ENCODE assay signal across 17 cellular contexts in the genomic region with DNA sequence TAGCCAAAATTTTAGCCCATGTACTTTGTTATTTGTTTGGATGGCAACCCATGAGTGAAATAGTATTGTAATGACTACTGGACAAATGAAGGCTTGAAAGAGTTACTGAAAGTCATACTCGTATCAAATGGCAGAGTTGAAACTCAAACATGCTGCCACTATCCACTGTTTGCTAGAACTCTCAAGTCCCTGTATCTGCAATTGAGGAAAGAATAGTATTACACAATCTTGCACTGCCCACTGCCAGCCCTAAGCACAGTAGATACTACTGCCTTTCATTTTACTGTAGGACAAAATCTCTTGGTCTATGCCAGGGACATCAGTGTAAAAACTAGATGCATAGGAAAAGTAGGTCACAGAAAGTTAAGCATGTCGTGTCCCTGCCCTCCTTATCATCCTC.
DNase-seq lines count a peak whose midpoint lies in the region; ATAC-seq, FAIRE-seq and TF ChIP-seq lines count a peak whose summit lies in the region.
"Had no signal": no experiment of that assay in that cellular context is flagged by ENCODE, and none has a peak within 500 bp of the region (broad histone marks: within the 10 kb centered on the region; RNA-seq: fewer than 3 reads in every experiment).

No MANE protein-coding gene starts in this region.

- CTCF ChIA-PET in H1 (lab: Charles Lee; ENCODE audit: partially characterized antibody), result no interaction called here

- no peak for TF ChIP-seq RAD21 in H1 (IDR thresholded peaks at IDR 0.05 in 1 of 2, conservative IDR thresholded peaks at IDR 0.05 in 1 of 2; ENCODE audit: low read depth in 2 of 2, low read length in 2 of 2)

- no peak overlapping the region for H2AK5ac ChIP-seq in H1 (ENCODE audit: low read depth, low read length)

- H3K23me2 ChIP-seq in H1 (ENCODE audit: low read depth, low read length), result no peaks in the 10 kb centered on the region

- H3K56ac ChIP-seq in H1 (replicated peaks; ENCODE audit: insufficient read length, low read depth, low read length), result no peak overlapping the region

- H2BK20ac ChIP-seq in H1 (ENCODE audit: low read length), result no peak overlapping the region

- no peak overlapping the region for H3K18ac ChIP-seq in H1 (ENCODE audit: extremely low read depth, low read length)

- no peak overlapping the region for H3K23ac ChIP-seq in H1 (ENCODE audit: insufficient read length)

- H3K4me1 ChIP-seq in KMS-11 (ENCODE audit: low read depth, poor library complexity, severe bottlenecking), result peaks cover 36% of the 10 kb centered on the region
- no peaks in the 10 kb centered on the region for H3K4me1 ChIP-seq in H1 (replicated peaks in 1 of 4; ENCODE audit: control insufficient read depth in 3 of 4, insufficient read depth in 4 of 4, low read length in 3 of 4)
- H3K4me1 ChIP-seq: BLaER1, HAP-1 had no signal

- no peaks in the 10 kb centered on the region for H3K79me2 ChIP-seq in KMS-11 (ENCODE audit: insufficient read depth, low read depth)
- H3K79me2 ChIP-seq in H1 (ENCODE audit: control insufficient read depth in 1 of 2, insufficient read depth in 2 of 2, low read length in 2 of 2), result no peaks in the 10 kb centered on the region

- H3K14ac ChIP-seq in H1 (ENCODE audit: insufficient read length), result no peak overlapping the region

- H2BK5ac ChIP-seq in H1 (ENCODE audit: low read depth, low read length), result no peak overlapping the region

- TF ChIP-seq EP300 in H1 (IDR thresholded peaks at IDR 0.05; ENCODE audit: borderline replicate concordance in 1 of 2, low read depth in 2 of 2, low read length in 2 of 2), result no peak

- no peaks in the 10 kb centered on the region for H3K27me3 ChIP-seq in KMS-11 (ENCODE audit: insufficient read depth, low read depth)
- H3K27me3 ChIP-seq in H1 (replicated peaks in 1 of 4; ENCODE audit: control insufficient read depth in 3 of 4, extremely low read depth in 1 of 4, insufficient read depth in 3 of 4, low read length in 3 of 4), result no peaks in the 10 kb centered on the region
- H3K27me3 ChIP-seq: BLaER1 had no signal

- H2AFZ ChIP-seq in KMS-11 (ENCODE audit: low read depth) (no peak overlapping the region), H1 (ENCODE audit: low read length) (0 out of 2 replicates have a peak overlapping the region, but pooled peaks have one; percentile 87)

- H3K36me3 ChIP-seq in KMS-11 (ENCODE audit: insufficient read depth) (no peaks in the 10 kb centered on the region), H1 (ENCODE audit: control insufficient read depth in 2 of 4, insufficient read depth in 4 of 4, low read length in 3 of 4) (no peaks in the 10 kb centered on the region)
- H3K36me3 ChIP-seq: BLaER1, HAP-1 had no signal

- no peak overlapping the region for H4K5ac ChIP-seq in H1 (ENCODE audit: insufficient read length, low read depth, low read length)

- H3K9ac ChIP-seq in KMS-11 (no peak overlapping the region), H1 (replicated peaks in 1 of 4; ENCODE audit: extremely low read depth in 1 of 4, low read depth in 3 of 4, low read length in 3 of 4) (no peak overlapping the region)
- H3K9ac ChIP-seq: BLaER1 had no signal

- no peak overlapping the region for H2BK12ac ChIP-seq in H1 (ENCODE audit: low read depth, low read length)

- ATAC-seq in GM18858 (IDR thresholded peaks at IDR 0.05; ENCODE audit: unreplicated experiment), result no peak
- ATAC-seq: K562 had no signal

- H4K91ac ChIP-seq in H1 (replicated peaks; ENCODE audit: insufficient read length, low read length), result no peak overlapping the region

- no peak for TF ChIP-seq POLR2A in H1 (IDR thresholded peaks at IDR 0.05; ENCODE audit: control extremely low read depth in 1 of 2, low read depth in 2 of 2, low read length in 2 of 2)

- H3K27ac ChIP-seq in KMS-11, result no peak overlapping the region
- H3K27ac ChIP-seq in H1 (ENCODE audit: low read depth, low read length), result no peak overlapping the region
- H3K27ac ChIP-seq: BLaER1 had no signal

- POLR2A ChIA-PET in H1 (lab: Charles Lee; ENCODE audit: partially characterized antibody), result no interaction called here

- no peak overlapping the region for H3K4ac ChIP-seq in H1 (replicated peaks; ENCODE audit: insufficient read length, low read depth, low read length)

- no peaks in the 10 kb centered on the region for H3K9me3 ChIP-seq in H1 (ENCODE audit: insufficient read depth in 2 of 2, low read depth in 1 of 2, low read length in 1 of 2)
- H3K9me3 ChIP-seq: BLaER1, HAP-1 had no signal

- DNase-seq in NCI-H2107 treated with DMSO at 0.1 percent for 48 hours (lab: John Stamatoyannopoulos, UW; ENCODE audit: unreplicated experiment) (peak; percentile 41), NCI-H2107 (lab: John Stamatoyannopoulos, UW) (no peak), H1 (ENCODE audit: low read depth in 1 of 2, low spot score in 2 of 2) (no peak), myocyte (ENCODE audit: low read depth) (peak; percentile 20), hypothalamus (lab: John Stamatoyannopoulos, UW) (no peak), kidney glomerular epithelial cell (lab: John Stamatoyannopoulos, UW) (no peak)
- DNase-seq: 8988T; CD4-positive, alpha-beta memory T cell; DMS153; DND-41; EL had no signal

- H3K4me3 ChIP-seq in KMS-11 (IDR thresholded peaks at IDR 0.05; ENCODE audit: insufficient read depth, low read depth, low read length), result no peak overlapping the region
- no peak overlapping the region for H3K4me3 ChIP-seq in H1 (ENCODE audit: extremely low read depth in 1 of 4, insufficient read depth in 2 of 4, low read depth in 3 of 4, low read length in 4 of 4)
- H3K4me3 ChIP-seq: BLaER1, HAP-1, K562 had no signal

- no peak overlapping the region for H2BK15ac ChIP-seq in H1 (ENCODE audit: low read length)

- no peak for FAIRE-seq in H1 (lab: Jason Lieb, UNC)
- FAIRE-seq: GM12891, K562 had no signal

- no peak overlapping the region for H2BK120ac ChIP-seq in H1 (replicated peaks; ENCODE audit: low read depth, low read length)

- H3K4me2 ChIP-seq in KMS-11, result peak overlapping the region; percentile 4; the same call in 1 of the 2 replicates
- no peak overlapping the region for H3K4me2 ChIP-seq in H1 (ENCODE audit: insufficient read depth in 1 of 2, low read depth in 2 of 2, low read length in 2 of 2)
- H3K4me2 ChIP-seq: BLaER1 had no signal

- H3K79me1 ChIP-seq in H1 (ENCODE audit: low read depth, low read length), result no peaks in the 10 kb centered on the region

- H4K8ac ChIP-seq in H1 (ENCODE audit: extremely low read depth, insufficient read depth, low read length), result no peak overlapping the region

- WGBS in H1 (ENCODE audit: extremely low coverage in 1 of 2, insufficient coverage in 1 of 2, insufficient read length in 1 of 2, insufficient replicate concordance in 2 of 2, low coverage in 1 of 2, low lambda C conversion rate in 2 of 2, missing lambda C conversion rate in 1 of 2), 2 experiments, result 92% methylated on average over 2 of the region's 2 CpGs; no CpG with 5 or more reads in 1 of the 2 experiments

- no peak for TF ChIP-seq CTCF in KMS-11 (conservative IDR thresholded peaks at IDR 0.05; ENCODE audit: low read depth, low read length)
- no peak for TF ChIP-seq CTCF in H1 (IDR thresholded peaks at IDR 0.05; ENCODE audit: control extremely low read depth in 1 of 3, insufficient read depth in 1 of 3, low read depth in 1 of 3, low read length in 3 of 3)

- no peaks in the 10 kb centered on the region for H4K20me1 ChIP-seq in KMS-11 (ENCODE audit: insufficient read depth)
- no peaks in the 10 kb centered on the region for H4K20me1 ChIP-seq in H1 (replicated peaks in 1 of 2; ENCODE audit: control insufficient read depth in 1 of 2, insufficient read depth in 2 of 2, low read length in 2 of 2)
- H4K20me1 ChIP-seq: BLaER1 had no signal

TF ChIP-seq in H1, 55 proteins besides CTCF, POLR2A, EP300 and RAD21:
- no peak for TF ChIP-seq TEAD4 (IDR thresholded peaks at IDR 0.05; ENCODE audit: low read depth, low read length)
- no peak for TF ChIP-seq SIX5 (IDR thresholded peaks at IDR 0.05; ENCODE audit: low read depth, low read length)
- no peak for TF ChIP-seq ZNF274 (IDR thresholded peaks at IDR 0.05; ENCODE audit: borderline replicate concordance, extremely low read depth, low read length)
- TF ChIP-seq, protein P1, sequence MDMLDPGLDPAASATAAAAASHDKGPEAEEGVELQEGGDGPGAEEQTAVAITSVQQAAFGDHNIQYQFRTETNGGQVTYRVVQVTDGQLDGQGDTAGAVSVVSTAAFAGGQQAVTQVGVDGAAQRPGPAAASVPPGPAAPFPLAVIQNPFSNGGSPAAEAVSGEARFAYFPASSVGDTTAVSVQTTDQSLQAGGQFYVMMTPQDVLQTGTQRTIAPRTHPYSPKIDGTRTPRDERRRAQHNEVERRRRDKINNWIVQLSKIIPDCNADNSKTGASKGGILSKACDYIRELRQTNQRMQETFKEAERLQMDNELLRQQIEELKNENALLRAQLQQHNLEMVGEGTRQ (IDR thresholded peaks at IDR 0.05; ENCODE audit: low read length), result no peak
- no peak for TF ChIP-seq CREB1 (IDR thresholded peaks at IDR 0.05)
- TF ChIP-seq POU5F1 (IDR thresholded peaks at IDR 0.05; ENCODE audit: low read depth, low read length), result no peak
- no peak for TF ChIP-seq PHF8 (conservative IDR thresholded peaks at IDR 0.05; ENCODE audit: low read depth, low read length)
- TF ChIP-seq SP4 (IDR thresholded peaks at IDR 0.05; ENCODE audit: low read length), result no peak
- no peak for TF ChIP-seq KDM1A (IDR thresholded peaks at IDR 0.05; ENCODE audit: borderline replicate concordance, low read length)
- TF ChIP-seq TAF7 (optimal IDR thresholded peaks at IDR 0.05; ENCODE audit: borderline replicate concordance, low read depth, low read length), result no peak
- TF ChIP-seq ASH2L (IDR thresholded peaks at IDR 0.05; ENCODE audit: low read length), result no peak
- TF ChIP-seq RBBP5 (IDR thresholded peaks at IDR 0.05; ENCODE audit: borderline replicate concordance, low read depth, low read length), result no peak
- TF ChIP-seq BCL11A (IDR thresholded peaks at IDR 0.05; ENCODE audit: low read depth in 2 of 2, low read length in 2 of 2), result no peak
- no peak for TF ChIP-seq YY1 (IDR thresholded peaks at IDR 0.05; ENCODE audit: low read depth, low read length)
- TF ChIP-seq, protein P2, sequence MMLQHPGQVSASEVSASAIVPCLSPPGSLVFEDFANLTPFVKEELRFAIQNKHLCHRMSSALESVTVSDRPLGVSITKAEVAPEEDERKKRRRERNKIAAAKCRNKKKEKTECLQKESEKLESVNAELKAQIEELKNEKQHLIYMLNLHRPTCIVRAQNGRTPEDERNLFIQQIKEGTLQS (IDR thresholded peaks at IDR 0.05; ENCODE audit: insufficient read depth, low read depth, low read length), result no peak
- TF ChIP-seq KDM4A (IDR thresholded peaks at IDR 0.05; ENCODE audit: low read depth, low read length, severe bottlenecking), result no peak
- TF ChIP-seq HDAC6 (IDR thresholded peaks at IDR 0.05; ENCODE audit: low read depth, low read length), result no peak
- TF ChIP-seq SIN3A (conservative IDR thresholded peaks at IDR 0.05 in 1 of 2, IDR thresholded peaks at IDR 0.05 in 1 of 2; ENCODE audit: low read depth in 1 of 2, low read length in 2 of 2), result no peak

Comparison
In these comparisons a context has a peak if more than half of its experiments do, and no peak if none do; other contexts are left out.
1. DNase-seq: peak in NCI-H2107 treated with DMSO at 0.1 percent for 48 hours (single experiment) and myocyte (single experiment); none in NCI-H2107 (single experiment), H1 (0 of 2), hypothalamus (0 of 51) and kidney glomerular epithelial cell (single experiment).